In genomic region chr18:61414116-61414515, GRCh38 we compare ENCODE assay signal across 15 cellular contexts.
DNase-seq lines count a peak whose midpoint lies in the region; ATAC-seq and TF ChIP-seq lines count a peak whose summit lies in the region.
"Had no signal": no experiment of that assay in that cellular context is flagged by ENCODE, and none has a peak within 500 bp of the region (broad histone marks: within the 10 kb centered on the region; RNA-seq: fewer than 3 reads in every experiment).

No MANE protein-coding gene starts in this region.

- H3K27me3 Mint-ChIP-seq in neural progenitor cell (ENCODE audit: insufficient read depth, low read depth) = peaks cover 3% of the 10 kb centered on the region
- no peaks in the 10 kb centered on the region for H3K27me3 Mint-ChIP-seq in activated T-helper 2 cell treated with anti-CD3 and anti-CD28 coated beads, Interferon-gamma antibody, Interleukin-2, Interleukin-4, amounts not matched to agents 10 μg/mL and 5 μg/mL and 100 μg/mL, durations not matched to agents 14 hours and 24 hours and 36 hours (ENCODE audit: low read depth)
- H3K27me3 Mint-ChIP-seq: CD4-positive, alpha-beta memory T cell; IgD-negative memory B cell had no signal

- DNase-seq in neural progenitor cell (ENCODE audit: low spot score) (no peak), superior temporal gyrus (ENCODE audit: extremely low spot score) (peak; percentile 73), DMS79 treated with DMSO at 0.1 percent for 48 hours (lab: John Stamatoyannopoulos, UW) (no peak)
- DNase-seq in activated T-helper 2 cell treated with anti-CD3 and anti-CD28 coated beads, Interferon-gamma antibody, Interleukin-2, Interleukin-4, amounts not matched to agents 10 μg/mL and 5 μg/mL and 100 μg/mL, durations not matched to agents 14 hours and 24 hours and 36 hours (ENCODE audit: low spot score) = no peak
- DNase-seq: CD4-positive, alpha-beta memory T cell; DND-41; GDM1; GM23248; H7 had no signal

- no peaks in the 10 kb centered on the region for H3K9me3 ChIP-seq in neural progenitor cell (ENCODE audit: low read depth)

- H3K4me3 ChIP-seq in neural progenitor cell = no peak overlapping the region
- H3K4me3 ChIP-seq: GM23248 had no signal

- no peaks in the 10 kb centered on the region for H4K20me1 ChIP-seq in neural progenitor cell (ENCODE audit: low read depth)

- no peak overlapping the region for H3K9ac ChIP-seq in neural progenitor cell
- H3K9ac ChIP-seq: GM23248 had no signal

- no peaks in the 10 kb centered on the region for H3F3A ChIP-seq in neural progenitor cell (ENCODE audit: low read depth)

- H3K36me3 ChIP-seq in neural progenitor cell = no peaks in the 10 kb centered on the region

- intact Hi-C loops in activated T-helper 2 cell treated with anti-CD3 and anti-CD28 coated beads, Interferon-gamma antibody, Interleukin-2, Interleukin-4, amounts not matched to agents 10 μg/mL and 5 μg/mL and 100 μg/mL, durations not matched to agents 14 hours and 24 hours and 36 hours (cut with micrococcal nuclease) = no loop called here

- H3K27me3 ChIP-seq in layer of hippocampus (ENCODE audit: control insufficient read depth, insufficient read depth, low read length) (no peaks in the 10 kb centered on the region), neural progenitor cell (no peaks in the 10 kb centered on the region)

- no peak for TF ChIP-seq CTCF in neural progenitor cell (IDR thresholded peaks at IDR 0.05)

- H2AFZ ChIP-seq in neural progenitor cell (replicated peaks) = no peak overlapping the region
- H2AFZ ChIP-seq: GM23248 had no signal

- peaks cover 2% of the 10 kb centered on the region for H3K9me3 Mint-ChIP-seq in neural progenitor cell
- no peaks in the 10 kb centered on the region for H3K9me3 Mint-ChIP-seq in activated T-helper 2 cell treated with anti-CD3 and anti-CD28 coated beads, Interferon-gamma antibody, Interleukin-2, Interleukin-4, amounts not matched to agents 10 μg/mL and 5 μg/mL and 100 μg/mL, durations not matched to agents 14 hours and 24 hours and 36 hours
- H3K9me3 Mint-ChIP-seq: CD4-positive, alpha-beta memory T cell; IgD-negative memory B cell had no signal

- H3K79me2 ChIP-seq in neural progenitor cell (ENCODE audit: low read depth) = no peaks in the 10 kb centered on the region

- no peak overlapping the region for H3K4me2 ChIP-seq in neural progenitor cell

- H3K4me3 Mint-ChIP-seq in neural progenitor cell = peak overlapping the region; percentile 8
- H3K4me3 Mint-ChIP-seq in activated T-helper 2 cell treated with anti-CD3 and anti-CD28 coated beads, Interferon-gamma antibody, Interleukin-2, Interleukin-4, amounts not matched to agents 10 μg/mL and 5 μg/mL and 100 μg/mL, durations not matched to agents 14 hours and 24 hours and 36 hours (ENCODE audit: low read depth) = no peak overlapping the region
- H3K4me3 Mint-ChIP-seq: B cell; CD4-positive, alpha-beta memory T cell; IgD-negative memory B cell had no signal

- H3K27ac ChIP-seq in cingulate gyrus (ENCODE audit: low read depth, low read length) = peak overlapping the region; percentile 65
- H3K27ac ChIP-seq in layer of hippocampus (ENCODE audit: low read depth, low read length) = peak overlapping the region; percentile 82
- H3K27ac ChIP-seq in neural progenitor cell = no peak overlapping the region
- H3K27ac ChIP-seq: GM23248 had no signal

- no peak for ATAC-seq in HG02571 (IDR thresholded peaks at IDR 0.05; ENCODE audit: unreplicated experiment)
- ATAC-seq in HG03196 (IDR thresholded peaks at IDR 0.05; ENCODE audit: unreplicated experiment) = no peak

- H3K36me3 Mint-ChIP-seq in neural progenitor cell = peaks cover 2% of the 10 kb centered on the region
- H3K36me3 Mint-ChIP-seq in activated T-helper 2 cell treated with anti-CD3 and anti-CD28 coated beads, Interferon-gamma antibody, Interleukin-2, Interleukin-4, amounts not matched to agents 10 μg/mL and 5 μg/mL and 100 μg/mL, durations not matched to agents 14 hours and 24 hours and 36 hours (ENCODE audit: low read depth) = no peaks in the 10 kb centered on the region
- H3K36me3 Mint-ChIP-seq: CD4-positive, alpha-beta memory T cell; IgD-negative memory B cell had no signal

- peak overlapping the region; percentile 93 for H3K27ac Mint-ChIP-seq in neural progenitor cell
- no peak overlapping the region for H3K27ac Mint-ChIP-seq in activated T-helper 2 cell treated with anti-CD3 and anti-CD28 coated beads, Interferon-gamma antibody, Interleukin-2, Interleukin-4, amounts not matched to agents 10 μg/mL and 5 μg/mL and 100 μg/mL, durations not matched to agents 14 hours and 24 hours and 36 hours
- H3K27ac Mint-ChIP-seq: B cell; CD4-positive, alpha-beta memory T cell; IgD-negative memory B cell had no signal

- H3K4me1 Mint-ChIP-seq in neural progenitor cell = peaks cover 31% of the 10 kb centered on the region
- no peaks in the 10 kb centered on the region for H3K4me1 Mint-ChIP-seq in activated T-helper 2 cell treated with anti-CD3 and anti-CD28 coated beads, Interferon-gamma antibody, Interleukin-2, Interleukin-4, amounts not matched to agents 10 μg/mL and 5 μg/mL and 100 μg/mL, durations not matched to agents 14 hours and 24 hours and 36 hours (ENCODE audit: low read depth)
- H3K4me1 Mint-ChIP-seq: B cell; CD4-positive, alpha-beta memory T cell; IgD-negative memory B cell had no signal

- H3K4me1 ChIP-seq in neural progenitor cell = peaks cover 10% of the 10 kb centered on the region
